1 cellular context compared by ENCODE assay signal in the genomic region with DNA sequence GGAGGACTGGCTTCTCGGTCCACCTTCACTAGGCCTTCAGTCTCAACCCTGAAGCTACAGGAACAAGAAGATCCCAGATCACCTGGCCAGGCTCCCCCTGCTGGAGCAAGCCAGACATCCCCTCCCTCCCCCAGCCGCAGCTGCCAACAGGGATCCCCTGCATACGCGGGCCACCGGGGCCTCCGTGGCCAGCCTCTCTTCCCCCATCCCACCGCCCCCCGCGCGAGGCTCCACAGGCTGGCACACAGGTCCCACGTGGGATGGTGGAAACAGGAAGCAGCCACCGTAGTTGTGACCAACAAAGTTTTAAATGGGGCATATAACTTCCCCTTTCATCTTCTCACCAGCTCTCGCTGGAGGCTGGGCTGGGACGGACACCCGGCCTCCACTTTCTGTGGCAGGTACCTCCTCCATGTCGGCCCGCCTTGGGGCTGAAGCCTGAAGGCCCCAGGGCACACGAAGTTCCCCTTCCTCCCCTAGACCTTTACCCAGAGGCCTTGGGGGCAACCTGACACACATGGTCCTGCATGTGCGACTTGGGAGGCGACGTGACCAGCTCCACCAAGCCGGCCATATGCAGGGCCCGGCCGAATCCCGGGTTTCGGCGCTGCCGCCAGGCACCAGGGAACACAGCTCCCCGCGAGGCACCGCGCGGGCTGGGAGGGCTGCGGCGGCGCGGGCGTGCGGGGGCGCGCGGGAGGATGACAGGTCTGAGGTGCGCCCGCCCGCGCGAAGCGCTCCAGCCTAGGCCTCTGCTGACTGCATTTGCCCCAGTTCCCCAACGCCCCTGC.
TF ChIP-seq lines count a peak whose summit lies in the region.

No MANE protein-coding gene starts in this region.

TF ChIP-seq in K562, 482 proteins besides CTCF, POLR2A, EP300 and RAD21 (continued from another document and continues in another):
- TF ChIP-seq NRF1 (conservative IDR thresholded peaks at IDR 0.05 in 1 of 2, IDR thresholded peaks at IDR 0.05 in 1 of 2), result peak in 1 of 2 experiments; percentile 58; a peak in 1 of 4 replicates
- peak; percentile 44; the same call in 1 of the 2 replicates for TF ChIP-seq ZBTB1 (CRISPR knock-in tag; IDR thresholded peaks at IDR 0.05; ENCODE audit: borderline replicate concordance, low read depth)
- TF ChIP-seq SUPT5H (IDR thresholded peaks at IDR 0.05), result peak; percentile 42; the same call in 1 of the 2 replicates
- TF ChIP-seq, protein P1, sequence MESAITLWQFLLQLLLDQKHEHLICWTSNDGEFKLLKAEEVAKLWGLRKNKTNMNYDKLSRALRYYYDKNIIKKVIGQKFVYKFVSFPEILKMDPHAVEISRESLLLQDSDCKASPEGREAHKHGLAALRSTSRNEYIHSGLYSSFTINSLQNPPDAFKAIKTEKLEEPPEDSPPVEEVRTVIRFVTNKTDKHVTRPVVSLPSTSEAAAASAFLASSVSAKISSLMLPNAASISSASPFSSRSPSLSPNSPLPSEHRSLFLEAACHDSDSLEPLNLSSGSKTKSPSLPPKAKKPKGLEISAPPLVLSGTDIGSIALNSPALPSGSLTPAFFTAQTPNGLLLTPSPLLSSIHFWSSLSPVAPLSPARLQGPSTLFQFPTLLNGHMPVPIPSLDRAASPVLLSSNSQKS (CRISPR knock-in tag; IDR thresholded peaks at IDR 0.05), result no peak
- TF ChIP-seq, protein P2, sequence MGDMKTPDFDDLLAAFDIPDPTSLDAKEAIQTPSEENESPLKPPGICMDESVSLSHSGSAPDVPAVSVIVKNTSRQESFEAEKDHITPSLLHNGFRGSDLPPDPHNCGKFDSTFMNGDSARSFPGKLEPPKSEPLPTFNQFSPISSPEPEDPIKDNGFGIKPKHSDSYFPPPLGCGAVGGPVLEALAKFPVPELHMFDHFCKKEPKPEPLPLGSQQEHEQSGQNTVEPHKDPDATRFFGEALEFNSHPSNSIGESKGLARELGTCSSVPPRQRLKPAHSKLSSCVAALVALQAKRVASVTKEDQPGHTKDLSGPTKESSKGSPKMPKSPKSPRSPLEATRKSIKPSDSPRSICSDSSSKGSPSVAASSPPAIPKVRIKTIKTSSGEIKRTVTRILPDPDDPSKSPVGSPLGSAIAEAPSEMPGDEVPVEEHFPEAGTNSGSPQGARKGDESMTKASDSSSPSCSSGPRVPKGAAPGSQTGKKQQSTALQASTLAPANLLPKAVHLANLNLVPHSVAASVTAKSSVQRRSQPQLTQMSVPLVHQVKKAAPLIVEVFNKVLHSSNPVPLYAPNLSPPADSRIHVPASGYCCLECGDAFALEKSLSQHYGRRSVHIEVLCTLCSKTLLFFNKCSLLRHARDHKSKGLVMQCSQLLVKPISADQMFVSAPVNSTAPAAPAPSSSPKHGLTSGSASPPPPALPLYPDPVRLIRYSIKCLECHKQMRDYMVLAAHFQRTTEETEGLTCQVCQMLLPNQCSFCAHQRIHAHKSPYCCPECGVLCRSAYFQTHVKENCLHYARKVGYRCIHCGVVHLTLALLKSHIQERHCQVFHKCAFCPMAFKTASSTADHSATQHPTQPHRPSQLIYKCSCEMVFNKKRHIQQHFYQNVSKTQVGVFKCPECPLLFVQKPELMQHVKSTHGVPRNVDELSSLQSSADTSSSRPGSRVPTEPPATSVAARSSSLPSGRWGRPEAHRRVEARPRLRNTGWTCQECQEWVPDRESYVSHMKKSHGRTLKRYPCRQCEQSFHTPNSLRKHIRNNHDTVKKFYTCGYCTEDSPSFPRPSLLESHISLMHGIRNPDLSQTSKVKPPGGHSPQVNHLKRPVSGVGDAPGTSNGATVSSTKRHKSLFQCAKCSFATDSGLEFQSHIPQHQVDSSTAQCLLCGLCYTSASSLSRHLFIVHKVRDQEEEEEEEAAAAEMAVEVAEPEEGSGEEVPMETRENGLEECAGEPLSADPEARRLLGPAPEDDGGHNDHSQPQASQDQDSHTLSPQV (IDR thresholded peaks at IDR 0.05), result peak; percentile 91
- peak; percentile 76; the same call in 1 of the 2 replicates for TF ChIP-seq KAT7 (CRISPR knock-in tag; IDR thresholded peaks at IDR 0.05; ENCODE audit: borderline replicate concordance)
- peak; percentile 41; the same call in 1 of the 2 replicates for TF ChIP-seq JUND (IDR thresholded peaks at IDR 0.05; ENCODE audit: borderline replicate concordance, low read depth, low read length)
- TF ChIP-seq JUND (tag; IDR thresholded peaks at IDR 0.05; ENCODE audit: borderline replicate concordance, low read depth, low read length), result peak; percentile 26; the same call in 1 of the 3 replicates
- no peak for TF ChIP-seq NR1H2 (CRISPR knock-in tag; IDR thresholded peaks at IDR 0.05)
- TF ChIP-seq SNRNP70 (optimal IDR thresholded peaks at IDR 0.05; ENCODE audit: low read depth, low read length), result peak; percentile 26
- TF ChIP-seq RBM22 (IDR thresholded peaks at IDR 0.05; ENCODE audit: low read depth, low read length, poor library complexity, severe bottlenecking), result peak; percentile 89
- TF ChIP-seq, protein P3, sequence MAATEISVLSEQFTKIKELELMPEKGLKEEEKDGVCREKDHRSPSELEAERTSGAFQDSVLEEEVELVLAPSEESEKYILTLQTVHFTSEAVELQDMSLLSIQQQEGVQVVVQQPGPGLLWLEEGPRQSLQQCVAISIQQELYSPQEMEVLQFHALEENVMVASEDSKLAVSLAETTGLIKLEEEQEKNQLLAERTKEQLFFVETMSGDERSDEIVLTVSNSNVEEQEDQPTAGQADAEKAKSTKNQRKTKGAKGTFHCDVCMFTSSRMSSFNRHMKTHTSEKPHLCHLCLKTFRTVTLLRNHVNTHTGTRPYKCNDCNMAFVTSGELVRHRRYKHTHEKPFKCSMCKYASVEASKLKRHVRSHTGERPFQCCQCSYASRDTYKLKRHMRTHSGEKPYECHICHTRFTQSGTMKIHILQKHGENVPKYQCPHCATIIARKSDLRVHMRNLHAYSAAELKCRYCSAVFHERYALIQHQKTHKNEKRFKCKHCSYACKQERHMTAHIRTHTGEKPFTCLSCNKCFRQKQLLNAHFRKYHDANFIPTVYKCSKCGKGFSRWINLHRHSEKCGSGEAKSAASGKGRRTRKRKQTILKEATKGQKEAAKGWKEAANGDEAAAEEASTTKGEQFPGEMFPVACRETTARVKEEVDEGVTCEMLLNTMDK (IDR thresholded peaks at IDR 0.05; ENCODE audit: borderline replicate concordance, insufficient read depth, low read depth, low read length, poor library complexity, severe bottlenecking), result peak; percentile 97
- TF ChIP-seq POLR2G (IDR thresholded peaks at IDR 0.05; ENCODE audit: low read depth, low read length), result peak; percentile 84
- TF ChIP-seq HDAC8 (tag; IDR thresholded peaks at IDR 0.05), result peak; percentile 2; the same call in 1 of the 2 replicates
- TF ChIP-seq, protein P4, sequence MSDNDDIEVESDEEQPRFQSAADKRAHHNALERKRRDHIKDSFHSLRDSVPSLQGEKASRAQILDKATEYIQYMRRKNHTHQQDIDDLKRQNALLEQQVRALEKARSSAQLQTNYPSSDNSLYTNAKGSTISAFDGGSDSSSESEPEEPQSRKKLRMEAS (CRISPR knock-in tag; IDR thresholded peaks at IDR 0.05), result peak; percentile 75
- peak; percentile 85 for TF ChIP-seq FIP1L1 (IDR thresholded peaks at IDR 0.05; ENCODE audit: low read depth, low read length, poor library complexity, severe bottlenecking)
- no peak for TF ChIP-seq RFX7 (CRISPR knock-in tag; IDR thresholded peaks at IDR 0.05)
- TF ChIP-seq ATF1 (CRISPR knock-in tag; IDR thresholded peaks at IDR 0.05), result no peak
- TF ChIP-seq ATF1 (tag; IDR thresholded peaks at IDR 0.05), result 0 out of 2 replicates have a peak, but pooled peaks have one; percentile 21
- TF ChIP-seq NFRKB (IDR thresholded peaks at IDR 0.05; ENCODE audit: low read depth), result 0 out of 2 replicates have a peak, but pooled peaks have one; percentile 22
- TF ChIP-seq, protein P5, sequence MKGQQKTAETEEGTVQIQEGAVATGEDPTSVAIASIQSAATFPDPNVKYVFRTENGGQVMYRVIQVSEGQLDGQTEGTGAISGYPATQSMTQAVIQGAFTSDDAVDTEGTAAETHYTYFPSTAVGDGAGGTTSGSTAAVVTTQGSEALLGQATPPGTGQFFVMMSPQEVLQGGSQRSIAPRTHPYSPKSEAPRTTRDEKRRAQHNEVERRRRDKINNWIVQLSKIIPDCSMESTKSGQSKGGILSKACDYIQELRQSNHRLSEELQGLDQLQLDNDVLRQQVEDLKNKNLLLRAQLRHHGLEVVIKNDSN (CRISPR knock-in tag; IDR thresholded peaks at IDR 0.05), result peak; percentile 62
- TF ChIP-seq, protein P6, sequence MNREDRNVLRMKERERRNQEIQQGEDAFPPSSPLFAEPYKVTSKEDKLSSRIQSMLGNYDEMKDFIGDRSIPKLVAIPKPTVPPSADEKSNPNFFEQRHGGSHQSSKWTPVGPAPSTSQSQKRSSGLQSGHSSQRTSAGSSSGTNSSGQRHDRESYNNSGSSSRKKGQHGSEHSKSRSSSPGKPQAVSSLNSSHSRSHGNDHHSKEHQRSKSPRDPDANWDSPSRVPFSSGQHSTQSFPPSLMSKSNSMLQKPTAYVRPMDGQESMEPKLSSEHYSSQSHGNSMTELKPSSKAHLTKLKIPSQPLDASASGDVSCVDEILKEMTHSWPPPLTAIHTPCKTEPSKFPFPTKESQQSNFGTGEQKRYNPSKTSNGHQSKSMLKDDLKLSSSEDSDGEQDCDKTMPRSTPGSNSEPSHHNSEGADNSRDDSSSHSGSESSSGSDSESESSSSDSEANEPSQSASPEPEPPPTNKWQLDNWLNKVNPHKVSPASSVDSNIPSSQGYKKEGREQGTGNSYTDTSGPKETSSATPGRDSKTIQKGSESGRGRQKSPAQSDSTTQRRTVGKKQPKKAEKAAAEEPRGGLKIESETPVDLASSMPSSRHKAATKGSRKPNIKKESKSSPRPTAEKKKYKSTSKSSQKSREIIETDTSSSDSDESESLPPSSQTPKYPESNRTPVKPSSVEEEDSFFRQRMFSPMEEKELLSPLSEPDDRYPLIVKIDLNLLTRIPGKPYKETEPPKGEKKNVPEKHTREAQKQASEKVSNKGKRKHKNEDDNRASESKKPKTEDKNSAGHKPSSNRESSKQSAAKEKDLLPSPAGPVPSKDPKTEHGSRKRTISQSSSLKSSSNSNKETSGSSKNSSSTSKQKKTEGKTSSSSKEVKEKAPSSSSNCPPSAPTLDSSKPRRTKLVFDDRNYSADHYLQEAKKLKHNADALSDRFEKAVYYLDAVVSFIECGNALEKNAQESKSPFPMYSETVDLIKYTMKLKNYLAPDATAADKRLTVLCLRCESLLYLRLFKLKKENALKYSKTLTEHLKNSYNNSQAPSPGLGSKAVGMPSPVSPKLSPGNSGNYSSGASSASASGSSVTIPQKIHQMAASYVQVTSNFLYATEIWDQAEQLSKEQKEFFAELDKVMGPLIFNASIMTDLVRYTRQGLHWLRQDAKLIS (CRISPR knock-in tag; IDR thresholded peaks at IDR 0.05), result peak; percentile 90
- 0 out of 2 replicates have a peak, but pooled peaks have one; percentile 24 for TF ChIP-seq NFIC (IDR thresholded peaks at IDR 0.05)
- TF ChIP-seq ZNF431 (CRISPR knock-in tag; IDR thresholded peaks at IDR 0.05), result peak; percentile 78; the same call in 1 of the 2 replicates
- TF ChIP-seq EGR1 (conservative IDR thresholded peaks at IDR 0.05), result peak; percentile 47
- no peak for TF ChIP-seq ZKSCAN8 (CRISPR knock-in tag; IDR thresholded peaks at IDR 0.05)
- no peak for TF ChIP-seq CBX8 (IDR thresholded peaks at IDR 0.05; ENCODE audit: borderline replicate concordance, extremely low read depth, low read depth, low read length, poor library complexity, severe bottlenecking)
- TF ChIP-seq PHF8 (IDR thresholded peaks at IDR 0.05; ENCODE audit: borderline replicate concordance, low read length), result peak; percentile 24; the same call in 1 of the 2 replicates
- no peak for TF ChIP-seq HMG20A (CRISPR knock-in tag; conservative IDR thresholded peaks at IDR 0.05)
- TF ChIP-seq, protein P7, sequence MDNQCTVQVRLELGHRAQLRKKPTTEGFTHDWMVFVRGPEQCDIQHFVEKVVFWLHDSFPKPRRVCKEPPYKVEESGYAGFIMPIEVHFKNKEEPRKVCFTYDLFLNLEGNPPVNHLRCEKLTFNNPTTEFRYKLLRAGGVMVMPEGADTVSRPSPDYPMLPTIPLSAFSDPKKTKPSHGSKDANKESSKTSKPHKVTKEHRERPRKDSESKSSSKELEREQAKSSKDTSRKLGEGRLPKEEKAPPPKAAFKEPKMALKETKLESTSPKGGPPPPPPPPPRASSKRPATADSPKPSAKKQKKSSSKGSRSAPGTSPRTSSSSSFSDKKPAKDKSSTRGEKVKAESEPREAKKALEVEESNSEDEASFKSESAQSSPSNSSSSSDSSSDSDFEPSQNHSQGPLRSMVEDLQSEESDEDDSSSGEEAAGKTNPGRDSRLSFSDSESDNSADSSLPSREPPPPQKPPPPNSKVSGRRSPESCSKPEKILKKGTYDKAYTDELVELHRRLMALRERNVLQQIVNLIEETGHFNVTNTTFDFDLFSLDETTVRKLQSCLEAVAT (IDR thresholded peaks at IDR 0.05), result 0 out of 4 replicates have a peak, but pooled peaks of 1 of the 2 experiments have one; percentile 57
- TF ChIP-seq MAZ (CRISPR knock-in tag; conservative IDR thresholded peaks at IDR 0.05 in 1 of 2, IDR thresholded peaks at IDR 0.05 in 1 of 2), result peak; percentile 13 to 69; a peak in 2 of 4 replicates
- TF ChIP-seq CBX3 (IDR thresholded peaks at IDR 0.05; ENCODE audit: borderline replicate concordance in 1 of 2, low read length in 2 of 2), result peak in 1 of 2 experiments; percentile 10; a peak in 1 of 3 replicates
- 0 out of 2 replicates have a peak, but pooled peaks have one; percentile 34 for TF ChIP-seq HDAC2 (IDR thresholded peaks at IDR 0.05)
- TF ChIP-seq HDAC1 (IDR thresholded peaks at IDR 0.05), result 0 out of 4 replicates have a peak, but pooled peaks of 1 of the 2 experiments have one; percentile 42
- 0 out of 2 replicates have a peak, but pooled peaks have one; percentile 15 for TF ChIP-seq ETV1 (tag; conservative IDR thresholded peaks at IDR 0.05; ENCODE audit: low read depth)
- peak in 2 of 3 experiments; percentile 2 to 32 for TF ChIP-seq YY1 (IDR thresholded peaks at IDR 0.05; ENCODE audit: borderline replicate concordance in 1 of 3, control insufficient read depth in 1 of 3, extremely low read depth in 1 of 3, insufficient read depth in 3 of 3, insufficient read length in 1 of 3, insufficient replicate concordance in 2 of 3, low read depth in 1 of 3, low read length in 2 of 3)
- TF ChIP-seq, protein P8, sequence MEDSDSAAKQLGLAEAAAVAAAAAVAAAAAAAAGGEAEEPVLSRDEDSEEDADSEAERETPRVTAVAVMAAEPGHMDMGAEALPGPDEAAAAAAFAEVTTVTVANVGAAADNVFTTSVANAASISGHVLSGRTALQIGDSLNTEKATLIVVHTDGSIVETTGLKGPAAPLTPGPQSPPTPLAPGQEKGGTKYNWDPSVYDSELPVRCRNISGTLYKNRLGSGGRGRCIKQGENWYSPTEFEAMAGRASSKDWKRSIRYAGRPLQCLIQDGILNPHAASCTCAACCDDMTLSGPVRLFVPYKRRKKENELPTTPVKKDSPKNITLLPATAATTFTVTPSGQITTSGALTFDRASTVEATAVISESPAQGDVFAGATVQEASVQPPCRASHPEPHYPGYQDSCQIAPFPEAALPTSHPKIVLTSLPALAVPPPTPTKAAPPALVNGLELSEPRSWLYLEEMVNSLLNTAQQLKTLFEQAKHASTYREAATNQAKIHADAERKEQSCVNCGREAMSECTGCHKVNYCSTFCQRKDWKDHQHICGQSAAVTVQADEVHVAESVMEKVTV (CRISPR knock-in tag; IDR thresholded peaks at IDR 0.05), result 0 out of 2 replicates have a peak, but pooled peaks have one; percentile 20
- no peak for TF ChIP-seq ZNF408 (CRISPR knock-in tag; IDR thresholded peaks at IDR 0.05; ENCODE audit: low read depth)
- no peak for TF ChIP-seq JUN (IDR thresholded peaks at IDR 0.05; ENCODE audit: borderline replicate concordance, low read depth, low read length)
- 0 out of 2 replicates have a peak, but pooled peaks have one; percentile 40 for TF ChIP-seq JUN (CRISPR knock-in tag; IDR thresholded peaks at IDR 0.05; ENCODE audit: borderline replicate concordance)
